24 cellular contexts compared by ENCODE assay signal in the genomic region with DNA sequence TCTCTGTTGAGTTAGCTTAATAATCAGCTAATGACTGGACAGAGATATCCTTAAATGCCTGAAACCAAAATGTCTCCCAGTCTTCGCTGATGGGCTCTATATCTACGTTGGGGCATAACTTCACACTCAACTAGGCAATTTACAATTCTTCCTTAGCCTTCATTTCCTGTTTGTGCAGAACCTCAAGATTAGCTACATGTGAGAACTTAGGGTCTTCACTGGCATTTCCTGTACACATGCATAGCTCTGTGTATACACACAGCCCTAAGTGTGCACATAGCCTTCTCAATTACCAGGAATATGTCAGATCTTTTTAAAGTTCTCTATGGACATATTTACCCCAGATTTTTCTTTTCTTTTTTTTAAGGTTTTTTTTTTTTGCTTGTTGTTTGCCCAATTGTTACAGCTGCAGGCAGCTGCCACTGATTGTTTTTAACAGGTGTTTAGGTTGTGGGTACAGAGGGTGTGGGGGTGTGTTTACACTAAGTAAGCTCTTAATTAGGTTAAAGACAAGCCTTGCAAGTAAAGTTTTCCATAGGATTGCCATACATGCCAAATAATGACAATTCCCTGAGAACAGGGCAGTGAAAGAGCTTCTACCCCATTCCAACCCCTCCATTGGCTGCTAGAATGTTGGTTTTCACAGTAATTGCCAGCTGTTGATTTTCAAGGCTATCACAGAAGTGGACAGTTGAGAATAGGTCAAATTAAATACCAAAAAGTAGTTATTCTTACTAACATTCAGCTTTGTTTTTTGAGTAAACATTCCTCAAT.
DNase-seq lines count a peak whose midpoint lies in the region; ATAC-seq, FAIRE-seq and TF ChIP-seq lines count a peak whose summit lies in the region.
"Had no signal": no experiment of that assay in that cellular context is flagged by ENCODE, and none has a peak within 500 bp of the region (broad histone marks: within the 10 kb centered on the region; RNA-seq: fewer than 3 reads in every experiment).

No MANE protein-coding gene starts in this region.

- intact Hi-C loops in OCI-LY7 (cut with micrococcal nuclease; ENCODE audit: unreplicated experiment) = no loop called here

- peak overlapping the region; percentile 84 for H2AK5ac ChIP-seq in mesenchymal stem cell (ENCODE audit: low read length, severe bottlenecking)

- H3K4me1 ChIP-seq in OCI-LY7 (ENCODE audit: insufficient read depth, low read length, poor library complexity, severe bottlenecking) (no peaks in the 10 kb centered on the region), mesenchymal stem cell (ENCODE audit: control insufficient read depth, insufficient read depth, low read depth, low read length) (no peaks in the 10 kb centered on the region)

- H2BK5ac ChIP-seq in mesenchymal stem cell (ENCODE audit: low read depth, low read length, poor library complexity, severe bottlenecking) = no peak overlapping the region

- TF ChIP-seq CTCF in OCI-LY7 (conservative IDR thresholded peaks at IDR 0.05; ENCODE audit: low read length) = no peak

- H3K9me3 ChIP-seq in OCI-LY7 (ENCODE audit: low read length) (no peaks in the 10 kb centered on the region), mesenchymal stem cell (ENCODE audit: control insufficient read depth, low read length) (peaks cover 3% of the 10 kb centered on the region)

- no peaks in the 10 kb centered on the region for H3K79me2 ChIP-seq in OCI-LY7 (ENCODE audit: insufficient read depth, low read depth, low read length)

- H3K36me3 ChIP-seq in OCI-LY7 (ENCODE audit: insufficient read depth, low read length) (no peaks in the 10 kb centered on the region), mesenchymal stem cell (ENCODE audit: control insufficient read depth in 1 of 2, insufficient read depth in 2 of 2, low read depth in 1 of 2, low read length in 2 of 2) (no peaks in the 10 kb centered on the region)

- ATAC-seq in GM18858 (IDR thresholded peaks at IDR 0.05; ENCODE audit: unreplicated experiment) (no peak), HG02678 (IDR thresholded peaks at IDR 0.05; ENCODE audit: unreplicated experiment) (no peak)
- ATAC-seq: Panc1 had no signal

- no peaks in the 10 kb centered on the region for H4K20me1 ChIP-seq in OCI-LY7 (ENCODE audit: insufficient read depth, low read length)

- no peak overlapping the region for H3K4ac ChIP-seq in mesenchymal stem cell (ENCODE audit: low read depth in 1 of 2, low read length in 2 of 2)

- POLR2A ChIA-PET in OCI-LY7 (lab: Charles Lee) = interaction anchor here (0.6 to 0.9 kb wide), 4 partner anchors 11 to 1241 kb away, joined by 3 to 8 read pairs (median 4); no protein-coding TSS in a partner anchor

- H3K27ac ChIP-seq in OCI-LY7 (ENCODE audit: low read depth, low read length, poor library complexity, severe bottlenecking) = no peak overlapping the region
- H3K27ac ChIP-seq in mesenchymal stem cell (ENCODE audit: low read length, poor library complexity, severe bottlenecking) = no peak overlapping the region
- H3K27ac ChIP-seq: KMS-11, RWPE1, SK-N-MC had no signal

- no peak overlapping the region for H3K14ac ChIP-seq in mesenchymal stem cell (ENCODE audit: low read length in 2 of 2)

- no peak overlapping the region for H2BK12ac ChIP-seq in mesenchymal stem cell (ENCODE audit: low read length in 2 of 2)

- 56% methylated on average over 2 of the region's 2 CpGs for WGBS in mesenchymal stem cell

- no peaks in the 10 kb centered on the region for H3K9me2 ChIP-seq in OCI-LY7 (ENCODE audit: insufficient read depth, low read length)

- CTCF ChIA-PET in OCI-LY7 (lab: Charles Lee; ENCODE audit: unreplicated experiment) = no interaction called here

- H2BK120ac ChIP-seq in mesenchymal stem cell (ENCODE audit: low read depth, low read length) = no peak overlapping the region

- no peak overlapping the region for H3K18ac ChIP-seq in mesenchymal stem cell (ENCODE audit: low read depth in 1 of 2, low read length in 2 of 2)

- DNase-seq in NCI-H2171 treated with DMSO at 0.1 percent for 48 hours (lab: John Stamatoyannopoulos, UW) = peak; percentile 16
- no peak for DNase-seq in NCI-H2171 (lab: John Stamatoyannopoulos, UW)
- peak; percentile 1 for DNase-seq in OCI-LY7 (ENCODE audit: low spot score)
- no peak for DNase-seq in mesenchymal stem cell
- DNase-seq in GM12892 (ENCODE audit: insufficient read length) = no peak
- DNase-seq in SK-N-DZ (ENCODE audit: low spot score) = no peak
- DNase-seq: 8988T; CD4-positive, CD25-positive, alpha-beta regulatory T cell; DMS153; IMR-90; NCI-H1105; NCI-H146; NCI-H1930; NCI-H2107; NCI-H446 treated with DMSO at 0.1 percent for 48 hours; NCI-H526; SHP77 had no signal

- H3K4me3 ChIP-seq in OCI-LY7 (ENCODE audit: low read depth, low read length, poor library complexity, severe bottlenecking) = no peak overlapping the region
- no peak overlapping the region for H3K4me3 ChIP-seq in mesenchymal stem cell (ENCODE audit: insufficient read depth in 1 of 2, low read depth in 1 of 2, low read length in 2 of 2)
- H3K4me3 ChIP-seq: SK-N-MC had no signal

- FAIRE-seq in GM12892 (lab: Jason Lieb, UNC) = no peak
- FAIRE-seq: H1 had no signal

- H3K79me1 ChIP-seq in mesenchymal stem cell (replicated peaks; ENCODE audit: low read length, poor library complexity, severe bottlenecking) = no peaks in the 10 kb centered on the region

- H4K91ac ChIP-seq in mesenchymal stem cell (ENCODE audit: low read length) = no peak overlapping the region

- H2AFZ ChIP-seq in OCI-LY7 (ENCODE audit: low read length) (no peak overlapping the region), mesenchymal stem cell (ENCODE audit: low read depth, low read length) (no peak overlapping the region)

- no peak overlapping the region for H3K9ac ChIP-seq in mesenchymal stem cell (ENCODE audit: low read length)
- H3K9ac ChIP-seq: KMS-11 had no signal

- H3K4me2 ChIP-seq in OCI-LY7 (ENCODE audit: low read length) (no peak overlapping the region), mesenchymal stem cell (ENCODE audit: low read length, poor library complexity, severe bottlenecking) (no peak overlapping the region)
- H3K4me2 ChIP-seq: KMS-11 had no signal

- no peak overlapping the region for H2BK15ac ChIP-seq in mesenchymal stem cell (ENCODE audit: low read depth, poor library complexity, severe bottlenecking)

- no peaks in the 10 kb centered on the region for H3K27me3 ChIP-seq in mesenchymal stem cell (ENCODE audit: control insufficient read depth in 1 of 2, insufficient read depth in 1 of 2, low read length in 2 of 2)

- no peak overlapping the region for H4K8ac ChIP-seq in mesenchymal stem cell (ENCODE audit: low read length)

- TF ChIP-seq POLR2A in GM12892 (IDR thresholded peaks at IDR 0.05; ENCODE audit: low read depth, low read length) = no peak

- no peak overlapping the region for H3K23ac ChIP-seq in mesenchymal stem cell (ENCODE audit: low read length in 2 of 2)

- no TSS peak for BruUV-seq in OCI-LY7 (replicated peaks; lab: Mats Ljungman, UMichigan)

Comparison
In these comparisons a context has a peak if more than half of its experiments do, and no peak if none do; other contexts are left out.
1. DNase-seq: peak in NCI-H2171 treated with DMSO at 0.1 percent for 48 hours (single experiment) and OCI-LY7 (single experiment); none in NCI-H2171 (single experiment), mesenchymal stem cell (single experiment), GM12892 (single experiment) and SK-N-DZ (single experiment).